ENCODE assay signal across 1 cellular context in the genomic region with DNA sequence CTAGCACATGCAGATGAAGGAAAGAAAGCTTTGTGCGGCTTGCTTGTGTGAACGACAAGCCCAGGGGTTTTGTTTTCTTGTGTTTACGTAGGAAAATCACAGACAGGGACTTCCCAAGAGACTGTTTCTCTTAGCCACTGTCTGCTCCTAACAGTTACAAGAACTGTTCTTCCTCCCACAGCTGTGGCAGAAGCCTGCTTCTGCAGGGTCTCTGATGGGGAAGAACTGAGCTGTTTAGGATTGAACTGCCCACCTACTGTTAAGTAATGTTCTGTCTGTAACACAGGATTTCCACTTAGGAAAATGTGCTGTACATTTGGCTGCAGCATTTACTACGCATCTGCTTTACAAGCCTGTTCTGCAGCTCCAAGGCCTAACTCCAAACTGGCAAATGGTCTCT.
TF ChIP-seq lines count a peak whose summit lies in the region.

No MANE protein-coding gene starts in this region.

TF ChIP-seq in K562, 482 proteins besides CTCF, POLR2A, EP300 and RAD21:
- no peak for TF ChIP-seq ADNP (tag; IDR thresholded peaks at IDR 0.05)
- TF ChIP-seq MCM5 (IDR thresholded peaks at IDR 0.05; ENCODE audit: low read depth) = no peak
- TF ChIP-seq MIER1 (IDR thresholded peaks at IDR 0.05; ENCODE audit: low read depth) = no peak
- no peak for TF ChIP-seq CREBBP (IDR thresholded peaks at IDR 0.05; ENCODE audit: low read depth, low read length)
- TF ChIP-seq, protein P1, sequence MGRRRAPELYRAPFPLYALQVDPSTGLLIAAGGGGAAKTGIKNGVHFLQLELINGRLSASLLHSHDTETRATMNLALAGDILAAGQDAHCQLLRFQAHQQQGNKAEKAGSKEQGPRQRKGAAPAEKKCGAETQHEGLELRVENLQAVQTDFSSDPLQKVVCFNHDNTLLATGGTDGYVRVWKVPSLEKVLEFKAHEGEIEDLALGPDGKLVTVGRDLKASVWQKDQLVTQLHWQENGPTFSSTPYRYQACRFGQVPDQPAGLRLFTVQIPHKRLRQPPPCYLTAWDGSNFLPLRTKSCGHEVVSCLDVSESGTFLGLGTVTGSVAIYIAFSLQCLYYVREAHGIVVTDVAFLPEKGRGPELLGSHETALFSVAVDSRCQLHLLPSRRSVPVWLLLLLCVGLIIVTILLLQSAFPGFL (CRISPR knock-in tag; IDR thresholded peaks at IDR 0.05) = no peak
- TF ChIP-seq, protein P2, sequence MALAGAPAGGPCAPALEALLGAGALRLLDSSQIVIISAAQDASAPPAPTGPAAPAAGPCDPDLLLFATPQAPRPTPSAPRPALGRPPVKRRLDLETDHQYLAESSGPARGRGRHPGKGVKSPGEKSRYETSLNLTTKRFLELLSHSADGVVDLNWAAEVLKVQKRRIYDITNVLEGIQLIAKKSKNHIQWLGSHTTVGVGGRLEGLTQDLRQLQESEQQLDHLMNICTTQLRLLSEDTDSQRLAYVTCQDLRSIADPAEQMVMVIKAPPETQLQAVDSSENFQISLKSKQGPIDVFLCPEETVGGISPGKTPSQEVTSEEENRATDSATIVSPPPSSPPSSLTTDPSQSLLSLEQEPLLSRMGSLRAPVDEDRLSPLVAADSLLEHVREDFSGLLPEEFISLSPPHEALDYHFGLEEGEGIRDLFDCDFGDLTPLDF (CRISPR knock-in tag; IDR thresholded peaks at IDR 0.05) = no peak
- no peak for TF ChIP-seq KLF10 (CRISPR knock-in tag; IDR thresholded peaks at IDR 0.05)
- no peak for TF ChIP-seq SMAD3 (CRISPR knock-in tag; conservative IDR thresholded peaks at IDR 0.05)
- no peak for TF ChIP-seq POLR2AphosphoS2 (IDR thresholded peaks at IDR 0.05; ENCODE audit: low read length)
